Comparison of ENCODE assay signal across 22 cellular contexts in genomic region chr2:128537646-128538045, GRCh38.
DNase-seq lines count a peak whose midpoint lies in the region; TF ChIP-seq lines count a peak whose summit lies in the region.
"Had no signal": no experiment of that assay in that cellular context is flagged by ENCODE, and none has a peak within 500 bp of the region (broad histone marks: within the 10 kb centered on the region; RNA-seq: fewer than 3 reads in every experiment).

No MANE protein-coding gene starts in this region.

- CTCF ChIA-PET in A673 (lab: Charles Lee): no interaction called here

- BruUV-seq in A673 (replicated peaks; lab: Mats Ljungman, UMichigan): no TSS peak

- H3K79me2 ChIP-seq in smooth muscle cell (ENCODE audit: low read depth): no peaks in the 10 kb centered on the region

- TF ChIP-seq CTCF in HFF-Myc (IDR thresholded peaks at IDR 0.05; ENCODE audit: low read depth, low read length, missing control alignments): no peak
- TF ChIP-seq CTCF in smooth muscle cell (IDR thresholded peaks at IDR 0.05; ENCODE audit: borderline replicate concordance, insufficient read depth, poor library complexity, severe bottlenecking): no peak
- TF ChIP-seq CTCF in coronary artery (IDR thresholded peaks at IDR 0.05): no peak
- no peak for TF ChIP-seq CTCF in A673 (conservative IDR thresholded peaks at IDR 0.05; ENCODE audit: low read depth, low read length)
- no peak for TF ChIP-seq CTCF in suprapubic skin (IDR thresholded peaks at IDR 0.05)

- DNase-seq in HFF-Myc (ENCODE audit: extremely low read depth, low read depth) (no peak), SJCRH30 (no peak), fibroblast of peridontal ligament (ENCODE audit: extremely low read depth) (peak; percentile 69), smooth muscle cell (lab: John Stamatoyannopoulos, UW; ENCODE audit: unreplicated experiment) (no peak), coronary artery (ENCODE audit: low spot score) (no peak), A673 (ENCODE audit: low spot score) (no peak), suprapubic skin (ENCODE audit: low spot score in 2 of 2) (no peak), HPDE6-E6E7 (ENCODE audit: extremely low spot score) (no peak)
- DNase-seq: activated naive CD4-positive, alpha-beta T cell treated with anti-CD3 and anti-CD28 coated beads, Interleukin-2, amount 50 U/mL, for 16 hours; DMS79 treated with DMSO at 0.1 percent for 48 hours; effector memory CD8-positive, alpha-beta T cell; esophagus squamous epithelium; NCI-H1092; NCI-H2029; occipital lobe; SIG-M5; stimulated activated CD4-positive, alpha-beta T cell treated with anti-CD3 and anti-CD28 coated beads, Interleukin-12 subunit alpha, Interleukin-12 subunit beta, amount 100 ng/mL, for 4 hours; stimulated activated CD4-positive, alpha-beta T cell treated with anti-CD3 and anti-CD28 coated beads, Interleukin-4, amount 100 ng/mL, for 4 hours; T-helper 1 cell had no signal

- H3K36me3 ChIP-seq in SJCRH30 (no peaks in the 10 kb centered on the region), smooth muscle cell (ENCODE audit: low read depth) (no peaks in the 10 kb centered on the region), A673 (ENCODE audit: insufficient read depth, low read length, poor library complexity, severe bottlenecking) (no peaks in the 10 kb centered on the region), suprapubic skin (no peaks in the 10 kb centered on the region)
- H3K36me3 ChIP-seq: esophagus squamous epithelium, right atrium auricular region, tibial nerve had no signal

- H4K20me1 ChIP-seq in smooth muscle cell (ENCODE audit: low read depth): no peaks in the 10 kb centered on the region

- H3K9ac ChIP-seq in smooth muscle cell (ENCODE audit: low read depth): no peak overlapping the region
- H3K9ac ChIP-seq: KMS-11 had no signal

- TF ChIP-seq EP300 in suprapubic skin (IDR thresholded peaks at IDR 0.05): no peak

- H3K4me3 ChIP-seq in HFF-Myc (replicated peaks; ENCODE audit: low read depth, low read length) (peak overlapping the region; percentile 8), SJCRH30 (no peak overlapping the region), smooth muscle cell (no peak overlapping the region), coronary artery (no peak overlapping the region), A673 (ENCODE audit: low read depth, low read length, poor library complexity, severe bottlenecking) (no peak overlapping the region), suprapubic skin (no peak overlapping the region)
- H3K4me3 ChIP-seq: esophagus squamous epithelium, right atrium auricular region, tibial nerve had no signal

- POLR2A ChIA-PET in A673 (lab: Charles Lee; ENCODE audit: low non-redundant PET): no interaction called here

- H3K9me3 ChIP-seq in SJCRH30 (replicated peaks): no peaks in the 10 kb centered on the region
- no peaks in the 10 kb centered on the region for H3K9me3 ChIP-seq in smooth muscle cell (replicated peaks; ENCODE audit: low read depth)
- H3K9me3 ChIP-seq in A673 (ENCODE audit: low read depth, low read length, poor library complexity, severe bottlenecking): no peaks in the 10 kb centered on the region
- H3K9me3 ChIP-seq in suprapubic skin: no peaks in the 10 kb centered on the region
- H3K9me3 ChIP-seq: esophagus squamous epithelium, right atrium auricular region, tibial nerve had no signal

- no peak for TF ChIP-seq POLR2A in suprapubic skin (IDR thresholded peaks at IDR 0.05)

- peak overlapping the region; percentile 52 for H3K27ac ChIP-seq in SJCRH30
- peak overlapping the region; percentile 21 for H3K27ac ChIP-seq in smooth muscle cell (ENCODE audit: low read depth)
- no peak overlapping the region for H3K27ac ChIP-seq in coronary artery
- no peak overlapping the region for H3K27ac ChIP-seq in A673 (ENCODE audit: low read depth, low read length, poor library complexity, severe bottlenecking)
- H3K27ac ChIP-seq in suprapubic skin: no peak overlapping the region
- H3K27ac ChIP-seq: esophagus squamous epithelium, KMS-11, right atrium auricular region, tibial nerve had no signal

- peaks cover 5% of the 10 kb centered on the region; the same call in 1 of the 2 replicates for H3K4me1 ChIP-seq in SJCRH30
- peaks cover 19% of the 10 kb centered on the region for H3K4me1 ChIP-seq in smooth muscle cell (ENCODE audit: low read depth)
- H3K4me1 ChIP-seq in A673 (ENCODE audit: insufficient read depth, low read length, poor library complexity, severe bottlenecking): no peaks in the 10 kb centered on the region
- H3K4me1 ChIP-seq in suprapubic skin: no peaks in the 10 kb centered on the region
- H3K4me1 ChIP-seq: esophagus squamous epithelium, right atrium auricular region, tibial nerve had no signal

- no peaks in the 10 kb centered on the region for H3K27me3 ChIP-seq in SJCRH30
- H3K27me3 ChIP-seq in smooth muscle cell (ENCODE audit: low read depth): no peaks in the 10 kb centered on the region
- H3K27me3 ChIP-seq in A673 (replicated peaks; ENCODE audit: insufficient read depth, low read depth, low read length, poor library complexity): no peaks in the 10 kb centered on the region
- no peaks in the 10 kb centered on the region for H3K27me3 ChIP-seq in suprapubic skin
- H3K27me3 ChIP-seq: esophagus squamous epithelium, right atrium auricular region, tibial nerve had no signal

- intact Hi-C loops in A673 (cut with micrococcal nuclease; ENCODE audit: unreplicated experiment): no loop called here

- peaks cover 6% of the 10 kb centered on the region for H3F3A ChIP-seq in smooth muscle cell (ENCODE audit: low read depth)

- H3K4me2 ChIP-seq in smooth muscle cell: no peak overlapping the region
- H3K4me2 ChIP-seq: KMS-11 had no signal

- no peak overlapping the region for H2AFZ ChIP-seq in smooth muscle cell (ENCODE audit: low read depth)

Comparison
In these comparisons a context has a peak if more than half of its experiments do, and no peak if none do; other contexts are left out.
1. H3K27ac ChIP-seq: peak in SJCRH30 (single experiment) and smooth muscle cell (single experiment); none in coronary artery (0 of 2), A673 (single experiment) and suprapubic skin (single experiment).